Comparison of ENCODE assay signal across 1 cellular context in genomic region chr10:29023678-29024077, GRCh38.
TF ChIP-seq lines count a peak whose summit lies in the region.

No MANE protein-coding gene starts in this region.

TF ChIP-seq in H1, 55 proteins besides CTCF, POLR2A, EP300 and RAD21 (continued from another document):
- TF ChIP-seq EZH2 (IDR thresholded peaks at IDR 0.05; ENCODE audit: low read depth, low read length, severe bottlenecking) (no peak), SRF (IDR thresholded peaks at IDR 0.05; ENCODE audit: low read depth, low read length) (no peak), SP4 (IDR thresholded peaks at IDR 0.05; ENCODE audit: low read length) (no peak), KDM4A (IDR thresholded peaks at IDR 0.05; ENCODE audit: low read depth, low read length, severe bottlenecking) (no peak), CEBPB (IDR thresholded peaks at IDR 0.05; ENCODE audit: low read depth, low read length) (no peak), EGR1 (IDR thresholded peaks at IDR 0.05; ENCODE audit: borderline replicate concordance, low read depth, low read length) (no peak), TCF12 (IDR thresholded peaks at IDR 0.05; ENCODE audit: low read depth, low read length) (no peak), JUN (IDR thresholded peaks at IDR 0.05; ENCODE audit: low read depth, low read length) (no peak), SP2 (IDR thresholded peaks at IDR 0.05; ENCODE audit: low read length) (no peak), MAX (IDR thresholded peaks at IDR 0.05) (no peak), HDAC6 (IDR thresholded peaks at IDR 0.05; ENCODE audit: low read depth, low read length) (no peak), GABPA (IDR thresholded peaks at IDR 0.05; ENCODE audit: borderline replicate concordance, insufficient read depth, low read length) (no peak), CHD7 (IDR thresholded peaks at IDR 0.05; ENCODE audit: insufficient replicate concordance, low read length) (no peak), RBBP5 (IDR thresholded peaks at IDR 0.05; ENCODE audit: borderline replicate concordance, low read depth, low read length) (no peak), GTF2F1 (IDR thresholded peaks at IDR 0.05; ENCODE audit: borderline replicate concordance, low read depth, low read length) (no peak), CTBP2 (IDR thresholded peaks at IDR 0.05; ENCODE audit: borderline replicate concordance, insufficient read depth, insufficient read length, low read length) (no peak), CHD1 (IDR thresholded peaks at IDR 0.05; ENCODE audit: low read depth, low read length) (no peak)
TF ChIP-seq in H1: peak in this region for 0.
